Comparison of ENCODE assay signal across 11 cellular contexts in the genomic region with DNA sequence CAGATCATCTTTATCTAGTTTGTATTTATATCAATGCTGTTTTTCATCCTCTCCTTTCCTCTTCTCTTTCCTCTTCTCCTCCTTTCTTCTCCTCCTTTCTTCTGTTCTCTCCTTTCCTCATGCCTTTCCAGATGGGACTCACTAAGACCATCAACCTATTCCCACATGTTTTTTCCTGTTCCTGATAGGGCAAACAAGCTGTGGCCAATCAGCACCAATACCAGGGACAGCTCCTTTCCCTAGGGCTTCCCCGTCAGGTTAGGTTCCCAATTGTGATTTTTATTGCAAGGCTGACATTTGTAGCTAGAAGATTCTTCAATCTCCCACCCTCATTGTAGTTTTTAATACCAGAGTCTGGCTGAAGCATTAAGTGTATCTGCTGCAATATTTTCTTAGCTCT.
DNase-seq lines count a peak whose midpoint lies in the region; ATAC-seq and TF ChIP-seq lines count a peak whose summit lies in the region.
"Had no signal": no experiment of that assay in that cellular context is flagged by ENCODE, and none has a peak within 500 bp of the region (broad histone marks: within the 10 kb centered on the region; RNA-seq: fewer than 3 reads in every experiment).

No MANE protein-coding gene starts in this region.

- H3K9ac ChIP-seq in mesendoderm (ENCODE audit: low read length): no peak overlapping the region

- H3K79me2 ChIP-seq in mesendoderm (ENCODE audit: control insufficient read depth, insufficient read depth, low read length): no peaks in the 10 kb centered on the region

- H3K27ac Mint-ChIP-seq in activated CD4-positive, alpha-beta T cell treated with anti-CD3 and anti-CD28 coated beads, Interleukin-2, amount 10 ng/mL, durations not matched to agents 24 days and 14 days: no peak overlapping the region
- no peak overlapping the region for H3K27ac Mint-ChIP-seq in glutamatergic neuron (ENCODE audit: unreplicated experiment)
- H3K27ac Mint-ChIP-seq: CD8-positive, alpha-beta memory T cell had no signal

- H3K23ac ChIP-seq in mesendoderm (ENCODE audit: low read length): no peak overlapping the region

- no peaks in the 10 kb centered on the region for H3K9me3 Mint-ChIP-seq in activated CD4-positive, alpha-beta T cell treated with anti-CD3 and anti-CD28 coated beads, Interleukin-2, amount 10 ng/mL, durations not matched to agents 24 days and 14 days
- peaks cover 4% of the 10 kb centered on the region for H3K9me3 Mint-ChIP-seq in glutamatergic neuron (ENCODE audit: unreplicated experiment)

- H2BK15ac ChIP-seq in mesendoderm (replicated peaks; ENCODE audit: low read depth): no peak overlapping the region

- H3K4me3 ChIP-seq in mesendoderm (ENCODE audit: low read length): no peak overlapping the region
- H3K4me3 ChIP-seq: left ventricle myocardium inferior had no signal

- WGBS in mesendoderm (ENCODE audit: extremely low coverage, insufficient coverage, low lambda C conversion rate): no CpG with 5 or more reads among the region's 1 CpG

- no peak overlapping the region for H2BK5ac ChIP-seq in mesendoderm (ENCODE audit: low read length)

- H3K4me1 ChIP-seq in mesendoderm (ENCODE audit: control insufficient read depth, low read depth, low read length): no peaks in the 10 kb centered on the region
- H3K4me1 ChIP-seq: left ventricle myocardium inferior had no signal

- H2BK120ac ChIP-seq in mesendoderm (ENCODE audit: low read depth, low read length): no peak overlapping the region

- no peak overlapping the region for H4K8ac ChIP-seq in mesendoderm (ENCODE audit: low read depth, low read length)

- no peaks in the 10 kb centered on the region for H3K79me1 ChIP-seq in mesendoderm (ENCODE audit: low read length)

- H3K18ac ChIP-seq in mesendoderm (ENCODE audit: low read length): no peak overlapping the region

- no peak overlapping the region for H3K4ac ChIP-seq in mesendoderm (ENCODE audit: low read depth, low read length)

- no peak overlapping the region for H2AK5ac ChIP-seq in mesendoderm (ENCODE audit: low read length)

- no peak overlapping the region for H3K56ac ChIP-seq in mesendoderm (ENCODE audit: low read length)

- H3K27me3 Mint-ChIP-seq in activated CD4-positive, alpha-beta T cell treated with anti-CD3 and anti-CD28 coated beads, Interleukin-2, amount 10 ng/mL, durations not matched to agents 24 days and 14 days: no peaks in the 10 kb centered on the region
- peaks cover 2% of the 10 kb centered on the region for H3K27me3 Mint-ChIP-seq in glutamatergic neuron (ENCODE audit: unreplicated experiment)
- H3K27me3 Mint-ChIP-seq: CD8-positive, alpha-beta memory T cell had no signal

- intact Hi-C loops in activated CD4-positive, alpha-beta T cell treated with anti-CD3 and anti-CD28 coated beads, Interleukin-2, amount 10 ng/mL, durations not matched to agents 24 days and 14 days (cut with micrococcal nuclease): no loop called here

- no peak for TF ChIP-seq CTCF in glutamatergic neuron (IDR thresholded peaks at IDR 0.05; ENCODE audit: partially characterized antibody, unreplicated experiment)

- no peaks in the 10 kb centered on the region for H3K4me1 Mint-ChIP-seq in activated CD4-positive, alpha-beta T cell treated with anti-CD3 and anti-CD28 coated beads, Interleukin-2, amount 10 ng/mL, durations not matched to agents 24 days and 14 days
- no peaks in the 10 kb centered on the region for H3K4me1 Mint-ChIP-seq in glutamatergic neuron (ENCODE audit: low read depth, unreplicated experiment)
- H3K4me1 Mint-ChIP-seq: CD8-positive, alpha-beta memory T cell had no signal

- no peak overlapping the region for H4K5ac ChIP-seq in mesendoderm (ENCODE audit: low read length)

- H3K36me3 Mint-ChIP-seq in activated CD4-positive, alpha-beta T cell treated with anti-CD3 and anti-CD28 coated beads, Interleukin-2, amount 10 ng/mL, durations not matched to agents 24 days and 14 days (ENCODE audit: low read depth): no peaks in the 10 kb centered on the region
- H3K36me3 Mint-ChIP-seq in glutamatergic neuron (ENCODE audit: unreplicated experiment): no peaks in the 10 kb centered on the region
- H3K36me3 Mint-ChIP-seq: CD8-positive, alpha-beta memory T cell had no signal

- H3K27ac ChIP-seq in mesendoderm (ENCODE audit: low read depth, low read length): no peak overlapping the region
- H3K27ac ChIP-seq: left ventricle myocardium inferior had no signal

- no peak overlapping the region for H3K4me3 Mint-ChIP-seq in activated CD4-positive, alpha-beta T cell treated with anti-CD3 and anti-CD28 coated beads, Interleukin-2, amount 10 ng/mL, durations not matched to agents 24 days and 14 days
- no peak overlapping the region for H3K4me3 Mint-ChIP-seq in glutamatergic neuron (ENCODE audit: unreplicated experiment)
- H3K4me3 Mint-ChIP-seq: CD8-positive, alpha-beta memory T cell had no signal

- no peak for ATAC-seq in HG03097 (IDR thresholded peaks at IDR 0.05; ENCODE audit: low FRiP score, unreplicated experiment)

- DNase-seq in EH (ENCODE audit: low read depth) (peak; percentile 64), NCI-H226 (peak; percentile 44), ecto neural progenitor cell (ENCODE audit: low spot score) (peak; percentile 48), mesendoderm (peak; percentile 57), glutamatergic neuron (no peak), middle frontal gyrus (ENCODE audit: extremely low spot score, low spot score) (no peak)
- DNase-seq in activated CD4-positive, alpha-beta T cell treated with anti-CD3 and anti-CD28 coated beads, Interleukin-2, amount 10 ng/mL, durations not matched to agents 24 days and 14 days: no peak
- DNase-seq: CD8-positive, alpha-beta memory T cell; left ventricle myocardium inferior; posterior cingulate gyrus had no signal

- no peak overlapping the region for H3K4me2 ChIP-seq in mesendoderm (ENCODE audit: low read length)

- H3K27me3 ChIP-seq in mesendoderm (ENCODE audit: insufficient read depth, low read length, poor library complexity): no peaks in the 10 kb centered on the region

- no peaks in the 10 kb centered on the region for H3K36me3 ChIP-seq in mesendoderm (ENCODE audit: control insufficient read depth, insufficient read depth, low read length)
- H3K36me3 ChIP-seq: left ventricle myocardium inferior had no signal

Comparison
In these comparisons a context has a peak if more than half of its experiments do, and no peak if none do; other contexts are left out.
1. DNase-seq: peak in EH (single experiment), NCI-H226 (single experiment), ecto neural progenitor cell (single experiment) and mesendoderm (single experiment); none in activated CD4-positive, alpha-beta T cell treated with anti-CD3 and anti-CD28 coated beads, Interleukin-2, amount 10 ng/mL, durations not matched to agents 24 days and 14 days (single experiment), glutamatergic neuron (single experiment) and middle frontal gyrus (single experiment).